8 cellular contexts compared by ENCODE assay signal in genomic region chr22:21938071-21938822, GRCh38. TPM values are rescaled to one million over a fixed set of nuclear protein-coding genes. Genes with fewer than 3 reads are reported as not detected.
DNase-seq lines count a peak whose midpoint lies in the region; ATAC-seq and TF ChIP-seq lines count a peak whose summit lies in the region.

No MANE protein-coding gene starts in this region.

- no peaks in the 10 kb centered on the region for H3K9me3 ChIP-seq in adrenal gland (replicated peaks in 1 of 3)
- H3K9me3 ChIP-seq in upper lobe of left lung, result no peaks in the 10 kb centered on the region

- TF ChIP-seq POLR2A in adrenal gland (IDR thresholded peaks at IDR 0.05), result peak; percentile 6 to 46
- peak in 2 of 4 donors; percentile 58 to 63 for TF ChIP-seq POLR2A in upper lobe of left lung (IDR thresholded peaks at IDR 0.05)

- peak; percentile 91 for ATAC-seq in HG02678 (IDR thresholded peaks at IDR 0.05; ENCODE audit: unreplicated experiment)
- peak; percentile 90 to 93 for ATAC-seq in left cardiac atrium
- peak; percentile 94 to 96 for ATAC-seq in upper lobe of left lung (ENCODE audit: low FRiP score in 2 of 2)

- TF ChIP-seq CTCF in adrenal gland (IDR thresholded peaks at IDR 0.05) (peak; percentile 96 to 100 (median 100)), upper lobe of left lung (IDR thresholded peaks at IDR 0.05) (peak; percentile 98 to 100 (median 100))

- H3K36me3 ChIP-seq in adrenal gland (replicated peaks in 1 of 2) (peaks cover 0 to 28% of the 10 kb centered on the region in 2 donors), upper lobe of left lung (peaks cover 0 to 34% (median 7%) of the 10 kb centered on the region in 4 donors)

- TF ChIP-seq EP300 in upper lobe of left lung (IDR thresholded peaks at IDR 0.05), result peak in 1 of 4 donors; percentile 69

- DNase-seq in GM04504 (ENCODE audit: low read depth), result peak; percentile 73
- DNase-seq in NCI-H1417 (lab: John Stamatoyannopoulos, UW), result peak; percentile 79 to 90 (median 80)
- DNase-seq in T follicular helper cell (ENCODE audit: low read depth), result peak; percentile 80
- DNase-seq in adrenal gland, result peak; percentile 92 to 98 (median 96)
- DNase-seq in left cardiac atrium, result peak; percentile 94
- DNase-seq in posterior vena cava (ENCODE audit: low spot score), result peak; percentile 99
- peak; percentile 97 for DNase-seq in upper lobe of left lung

- intact Hi-C loops in adrenal gland (cut with DNase I), result loop anchor here in 1 of 2 donors (5.0 to 10.0 kb wide), 3 partner anchors 73 to 226 kb away; partner anchors contain the start of gene MAPK1
- intact Hi-C loops in left cardiac atrium (cut with DNase I), result loop anchor here in 1 of 2 donors (2.0 to 10.0 kb wide), 2 partner anchors 163 to 225 kb away; no protein-coding TSS in a partner anchor
- intact Hi-C loops in posterior vena cava (cut with DNase I), result loop anchor here in 1 of 2 donors (5.0 kb wide), 1 partner anchor 226 kb away; no protein-coding TSS in a partner anchor

- H3K4me1 ChIP-seq in adrenal gland (replicated peaks in 1 of 2) (peaks cover 39 to 65% of the 10 kb centered on the region in 2 donors), upper lobe of left lung (peaks cover 70 to 79% (median 76%) of the 10 kb centered on the region in 4 donors)

- 1 to 2% (median 1%) methylated on average over 15 to 42 of the region's 42 CpGs for WGBS in adrenal gland, 4 donors
- 2% methylated on average over 24 to 42 of the region's 42 CpGs for WGBS in upper lobe of left lung, 2 donors

- H3K4me3 ChIP-seq in adrenal gland (peak overlapping the region; percentile 13 to 57 (median 28)), upper lobe of left lung (peak overlapping the region in 3 of 4 donors; percentile 51 to 64 (median 53))

- H3K27me3 ChIP-seq in adrenal gland, result no peaks in the 10 kb centered on the region
- H3K27me3 ChIP-seq in upper lobe of left lung, result no peaks in the 10 kb centered on the region

- H3K27ac ChIP-seq in adrenal gland (peak overlapping the region; percentile 87 to 98 (median 93)), upper lobe of left lung (peak overlapping the region; percentile 93 to 98 (median 96))

RNA-seq across cellular contexts. Expression of gene PPM1F, which starts 14.4 kb away (rescaled TPM):
- total RNA-seq in adrenal gland (10 to 100 TPM; 38.8 to 60.6 (median 45.5) TPM), left cardiac atrium (10 to 100 TPM; 33.1 TPM), posterior vena cava (10 to 100 TPM; 39.4 to 55.8 TPM), upper lobe of left lung (10 to 100 TPM; 21.0 to 85.3 (median 33.2) TPM)
- polyA plus RNA-seq in adrenal gland, result 10 to 100 TPM in 2 of 3 donors, 1 to 10 TPM in 1; 9.9 to 29.2 (median 20.1) TPM

RNA-seq across cellular contexts. Expression of gene TOP3B, which starts 44.3 kb away (rescaled TPM):
- total RNA-seq in adrenal gland (10 to 100 TPM; 15.3 to 31.0 (median 24.5) TPM), left cardiac atrium (10 to 100 TPM; 13.5 to 16.2 TPM), posterior vena cava (10 to 100 TPM; 15.2 to 19.3 TPM), upper lobe of left lung (100 to 1,000 TPM in 1 of 6 donors, 10 to 100 TPM in 5; 22.5 to 111 (median 34.0) TPM)
- polyA plus RNA-seq in adrenal gland, result 10 to 100 TPM in 2 of 3 donors, 1 to 10 TPM in 1; 8.5 to 31.8 (median 18.6) TPM

Comparison
In these comparisons a context has a peak if more than half of its experiments do, and no peak if none do; other contexts are left out.
1. Peak in every context shown above with its lines: DNase-seq, ATAC-seq, H3K4me3 ChIP-seq and H3K27ac ChIP-seq.